ENCODE assay signal across 11 cellular contexts in the genomic region with DNA sequence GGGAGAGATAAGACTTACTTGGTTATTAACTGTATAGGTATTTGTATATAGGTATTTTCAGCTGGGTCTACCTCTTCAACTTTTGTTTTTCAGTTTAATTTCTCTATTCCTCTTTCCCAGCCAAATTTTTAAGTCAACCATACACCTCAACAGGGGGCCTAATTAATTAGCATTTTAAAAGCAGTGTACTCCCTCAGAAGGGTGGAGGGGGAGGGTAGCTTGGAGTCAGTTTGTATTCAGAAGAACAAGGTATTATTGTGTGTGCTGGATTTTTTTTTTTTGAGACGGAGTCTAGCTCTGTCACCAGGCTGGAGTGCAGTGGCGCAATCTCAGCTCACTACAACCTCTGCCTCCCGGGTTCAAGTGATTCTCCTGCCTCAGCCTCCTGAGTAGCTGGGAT. TPM values are rescaled to one million over a fixed set of nuclear protein-coding genes. Genes with fewer than 3 reads are reported as not detected.
DNase-seq lines count a peak whose midpoint lies in the region; FAIRE-seq and TF ChIP-seq lines count a peak whose summit lies in the region.
"Not testable (repeated sequence)": the region's sequence is repeated elsewhere in the genome, so short reads cannot be mapped to it uniquely, and the experiment has no call there.
"Had no signal": no experiment of that assay in that cellular context is flagged by ENCODE, and none has a peak within 500 bp of the region (broad histone marks: within the 10 kb centered on the region; RNA-seq: fewer than 3 reads in every experiment).

No MANE protein-coding gene starts in this region.

- H3K79me2 ChIP-seq in H1 (ENCODE audit: control insufficient read depth in 1 of 2, insufficient read depth in 2 of 2, low read length in 2 of 2), result not testable (repeated sequence)

- H3K36me3 ChIP-seq in A673 (ENCODE audit: insufficient read depth, low read length, poor library complexity, severe bottlenecking); HAP-1 (replicated peaks); H1 (ENCODE audit: control insufficient read depth in 2 of 4, insufficient read depth in 4 of 4, low read length in 3 of 4); iPS-18a (ENCODE audit: control insufficient read depth, low read depth, low read length): not testable (repeated sequence)

- H3K9me3 Mint-ChIP-seq in type B pancreatic cell, result not testable (repeated sequence)

- H3K9ac ChIP-seq in H1 (replicated peaks in 1 of 4; ENCODE audit: extremely low read depth in 1 of 4, low read depth in 3 of 4, low read length in 3 of 4); iPS-18a (ENCODE audit: low read length): not testable (repeated sequence)

- in situ Hi-C loops in HAP-1 (cut with MboI; ENCODE audit: low sequenced_read_pairs), result loop anchor here (25.0 kb wide), 1 partner anchor 684 kb away; no protein-coding TSS in a partner anchor
- in situ Hi-C loops in SK-MEL-5 (cut with HindIII; ENCODE audit: low pct_unique_long_range_greater_than_20kb, low sequenced_read_pairs), result not testable (repeated sequence)

- H3K27me3 ChIP-seq in A673 (replicated peaks; ENCODE audit: insufficient read depth, low read depth, low read length, poor library complexity), result peaks cover 20% of the 10 kb centered on the region
- H3K27me3 ChIP-seq in HAP-1 (ENCODE audit: low read depth); H1 (replicated peaks in 1 of 4; ENCODE audit: control insufficient read depth in 3 of 4, extremely low read depth in 1 of 4, insufficient read depth in 3 of 4, low read length in 3 of 4); iPS-18a (ENCODE audit: control insufficient read depth, insufficient read depth, low read length): not testable (repeated sequence)

- not testable (repeated sequence) for H3K23me2 ChIP-seq in H1 (ENCODE audit: low read depth, low read length)

- TF ChIP-seq EP300 in H1 (IDR thresholded peaks at IDR 0.05; ENCODE audit: borderline replicate concordance in 1 of 2, low read depth in 2 of 2, low read length in 2 of 2), result not testable (repeated sequence)

- H4K20me1 ChIP-seq in H1 (replicated peaks in 1 of 2; ENCODE audit: control insufficient read depth in 1 of 2, insufficient read depth in 2 of 2, low read length in 2 of 2), result not testable (repeated sequence)

- H4K91ac ChIP-seq in H1 (replicated peaks; ENCODE audit: insufficient read length, low read length), result not testable (repeated sequence)

- not testable (repeated sequence) for TF ChIP-seq RAD21 in H1 (IDR thresholded peaks at IDR 0.05 in 1 of 2, conservative IDR thresholded peaks at IDR 0.05 in 1 of 2; ENCODE audit: low read depth in 2 of 2, low read length in 2 of 2)

- CTCF ChIA-PET in A673 (lab: Charles Lee) (interaction anchor here (0.7 kb wide), 1 partner anchor 273 kb away, joined by 3 read pairs; no protein-coding TSS in a partner anchor), H1 (lab: Charles Lee; ENCODE audit: partially characterized antibody) (interaction anchor here (0.6 to 4.4 kb wide), 8 partner anchors 8 to 273 kb away, joined by 3 to 30 read pairs (median 4); a partner anchor contains a TSS)

- 72% methylated on average over 3 of the region's 3 CpGs; no CpG with 5 or more reads in 1 of the 2 experiments for WGBS in H1 (ENCODE audit: extremely low coverage in 1 of 2, insufficient coverage in 1 of 2, insufficient read length in 1 of 2, insufficient replicate concordance in 2 of 2, low coverage in 1 of 2, low lambda C conversion rate in 2 of 2, missing lambda C conversion rate in 1 of 2), 2 experiments

- BruUV-seq in A673 (replicated peaks; lab: Mats Ljungman, UMichigan), result not testable (repeated sequence)

- H2AK5ac ChIP-seq in H1 (ENCODE audit: low read depth, low read length), result not testable (repeated sequence)

- not testable (repeated sequence) for H3K18ac ChIP-seq in H1 (ENCODE audit: extremely low read depth, low read length)

- H4K8ac ChIP-seq in H1 (ENCODE audit: extremely low read depth, insufficient read depth, low read length), result not testable (repeated sequence)

- peak overlapping the region; percentile 28 to 38; a peak in 3 of 4 replicates for H3K4me2 ChIP-seq in H1 (ENCODE audit: insufficient read depth in 1 of 2, low read depth in 2 of 2, low read length in 2 of 2)

- not testable (repeated sequence) for H3K23ac ChIP-seq in H1 (ENCODE audit: insufficient read length)

- H3K4me3 Mint-ChIP-seq in type B pancreatic cell, result not testable (repeated sequence)

- H2BK20ac ChIP-seq in H1 (ENCODE audit: low read length), result not testable (repeated sequence)

- not testable (repeated sequence) for TF ChIP-seq CTCF in A673 (conservative IDR thresholded peaks at IDR 0.05; ENCODE audit: low read depth, low read length); H1 (IDR thresholded peaks at IDR 0.05; ENCODE audit: control extremely low read depth in 1 of 3, insufficient read depth in 1 of 3, low read depth in 1 of 3, low read length in 3 of 3); type B pancreatic cell (conservative IDR thresholded peaks at IDR 0.05)

- H3K27ac Mint-ChIP-seq in type B pancreatic cell, result not testable (repeated sequence)

- not testable (repeated sequence) for H3K14ac ChIP-seq in H1 (ENCODE audit: insufficient read length)

- not testable (repeated sequence) for H3K4me3 ChIP-seq in A673 (ENCODE audit: low read depth, low read length, poor library complexity, severe bottlenecking); HAP-1
- peak overlapping the region in 1 of 4 experiments; percentile 19; a peak in 1 of 8 replicates for H3K4me3 ChIP-seq in H1 (ENCODE audit: extremely low read depth in 1 of 4, insufficient read depth in 2 of 4, low read depth in 3 of 4, low read length in 4 of 4)
- H3K4me3 ChIP-seq in iPS-18a (ENCODE audit: low read length), result peak overlapping the region; percentile 20

- H2BK5ac ChIP-seq in H1 (ENCODE audit: low read depth, low read length), result not testable (repeated sequence)

- not testable (repeated sequence) for H3K4ac ChIP-seq in H1 (replicated peaks; ENCODE audit: insufficient read length, low read depth, low read length)

- H3K27ac ChIP-seq in A673 (ENCODE audit: low read depth, low read length, poor library complexity, severe bottlenecking); H1 (ENCODE audit: low read depth, low read length); iPS-18a (ENCODE audit: low read length): not testable (repeated sequence)

- H3K79me1 ChIP-seq in H1 (ENCODE audit: low read depth, low read length), result not testable (repeated sequence)

- not testable (repeated sequence) for H2BK12ac ChIP-seq in H1 (ENCODE audit: low read depth, low read length)

- not testable (repeated sequence) for H2BK120ac ChIP-seq in H1 (replicated peaks; ENCODE audit: low read depth, low read length)

- intact Hi-C loops in A673 (cut with micrococcal nuclease; ENCODE audit: unreplicated experiment), result not testable (repeated sequence)

- H3K27me3 Mint-ChIP-seq in type B pancreatic cell, result peaks cover 42% of the 10 kb centered on the region

- not testable (repeated sequence) for H3K4me1 Mint-ChIP-seq in type B pancreatic cell (ENCODE audit: unreplicated experiment)

- H2AFZ ChIP-seq in H1 (ENCODE audit: low read length), result not testable (repeated sequence)

- H2BK15ac ChIP-seq in H1 (ENCODE audit: low read length), result not testable (repeated sequence)

- not testable (repeated sequence) for FAIRE-seq in H1 (lab: Jason Lieb, UNC)

- H3K9me3 ChIP-seq in A673 (ENCODE audit: low read depth, low read length, poor library complexity, severe bottlenecking); HAP-1; H1 (ENCODE audit: insufficient read depth in 2 of 2, low read depth in 1 of 2, low read length in 1 of 2); iPS-18a (ENCODE audit: control insufficient read depth, low read depth, low read length): not testable (repeated sequence)

- not testable (repeated sequence) for H3K56ac ChIP-seq in H1 (replicated peaks; ENCODE audit: insufficient read length, low read depth, low read length)

- not testable (repeated sequence) for H3K4me1 ChIP-seq in A673 (ENCODE audit: insufficient read depth, low read length, poor library complexity, severe bottlenecking)
- peaks cover 32% of the 10 kb centered on the region for H3K4me1 ChIP-seq in HAP-1
- H3K4me1 ChIP-seq in H1 (replicated peaks in 1 of 4; ENCODE audit: control insufficient read depth in 3 of 4, insufficient read depth in 4 of 4, low read length in 3 of 4), result peaks cover 4 to 24% (median 16%) of the 10 kb centered on the region in 4 experiments; a peak in 5 of 7 replicates
- peaks cover 38% of the 10 kb centered on the region for H3K4me1 ChIP-seq in iPS-18a (ENCODE audit: control insufficient read depth, low read depth, low read length)

- H4K5ac ChIP-seq in H1 (ENCODE audit: insufficient read length, low read depth, low read length), result peak overlapping the region; percentile 83

- TF ChIP-seq POLR2A in H1 (IDR thresholded peaks at IDR 0.05; ENCODE audit: control extremely low read depth in 1 of 2, low read depth in 2 of 2, low read length in 2 of 2), result not testable (repeated sequence)

- not testable (repeated sequence) for H3K36me3 Mint-ChIP-seq in type B pancreatic cell

- POLR2A ChIA-PET in A673 (lab: Charles Lee; ENCODE audit: low non-redundant PET), result interaction anchor here (0.6 to 0.7 kb wide), 2 partner anchors 20 to 383 kb away, joined by 5 to 9 read pairs; no protein-coding TSS in a partner anchor
- POLR2A ChIA-PET in H1 (lab: Charles Lee; ENCODE audit: partially characterized antibody), result interaction anchor here (1.0 kb wide), 1 partner anchor 23 kb away, joined by 4 read pairs; no protein-coding TSS in a partner anchor

- DNase-seq in A673 (ENCODE audit: low spot score), result peak; percentile 38
- DNase-seq in HAP-1 (ENCODE audit: low spot score in 2 of 2), result peak; percentile 35 to 44
- DNase-seq in NCI-H69 (lab: John Stamatoyannopoulos, UW), result peak; percentile 63
- DNase-seq in SK-MEL-5 (ENCODE audit: low read depth, low spot score), result peak; percentile 5
- DNase-seq in H1 (ENCODE audit: low read depth in 1 of 2, low spot score in 2 of 2), result not testable (repeated sequence)
- DNase-seq in type B pancreatic cell (ENCODE audit: extremely low spot score, unreplicated experiment), result peak; percentile 18

RNA-seq across cellular contexts. Expression of a gene that starts 8.0 kb away (rescaled TPM):
- total RNA-seq in A673 (2021) (not detected in 2 replicates), type B pancreatic cell (ENCODE audit: low replicate concordance) (0.17 and 0.72 TPM in 2 replicates)
- total RNA-seq in SK-MEL-5 (2014; rRNA removed; shearing (Covaris generic)), result not detected in 2 replicates
- 0.10 TPM in 1 of 2 replicates, not detected in the other for polyA plus RNA-seq in SK-MEL-5 (2015; cell fraction: cytosol; rRNA removed)
- not detected in 2 replicates for polyA plus RNA-seq in SK-MEL-5 (2015; cell fraction: nucleus; rRNA removed)
- total RNA-seq in H1 (2021; fragmentation: NEBNext Ultra II Directional; extraction: Animal tissue kit (Norgen Biotek cat#: 25700)), result 2.4 and 2.9 TPM in 2 replicates
- 1.2 and 2.2 TPM in 2 replicates for polyA plus RNA-seq in H1 (2011; rRNA removed)
- 1.1 TPM for polyA plus RNA-seq in H1 (2011; cell fraction: cytosol; rRNA removed)
- 3.3 TPM for polyA plus RNA-seq in H1 (2011; cell fraction: nucleus; rRNA removed)
- 1.5 to 1.8 TPM (median 1.6 TPM) in 4 replicates for polyA plus RNA-seq in H1 (2012, experiment 1 of 2)
- 0.89 TPM for polyA plus RNA-seq in H1 (2012, experiment 2 of 2)
- 2.0 TPM for polyA plus RNA-seq in H1 (2013, experiment 1 of 2)
- 2.2 TPM for polyA plus RNA-seq in H1 (2013, experiment 2 of 2)
- 2.3 and 4.4 TPM in 2 replicates for polyA minus RNA-seq in H1 (2011; rRNA and poly(A)+ RNA removed)
- polyA minus RNA-seq in H1 (2011; cell fraction: cytosol; rRNA and poly(A)+ RNA removed), result 2.8 TPM
- polyA minus RNA-seq in H1 (2011; cell fraction: nucleus; rRNA and poly(A)+ RNA removed), result 4.5 TPM
- total RNA-seq: CD4-positive, alpha-beta T cell; HFFc6 had no signal
- polyA plus RNA-seq: CD14-positive monocyte; CD8-positive, alpha-beta memory T cell had no signal
